Comparison of ENCODE assay signal across 7 cellular contexts in the genomic region with DNA sequence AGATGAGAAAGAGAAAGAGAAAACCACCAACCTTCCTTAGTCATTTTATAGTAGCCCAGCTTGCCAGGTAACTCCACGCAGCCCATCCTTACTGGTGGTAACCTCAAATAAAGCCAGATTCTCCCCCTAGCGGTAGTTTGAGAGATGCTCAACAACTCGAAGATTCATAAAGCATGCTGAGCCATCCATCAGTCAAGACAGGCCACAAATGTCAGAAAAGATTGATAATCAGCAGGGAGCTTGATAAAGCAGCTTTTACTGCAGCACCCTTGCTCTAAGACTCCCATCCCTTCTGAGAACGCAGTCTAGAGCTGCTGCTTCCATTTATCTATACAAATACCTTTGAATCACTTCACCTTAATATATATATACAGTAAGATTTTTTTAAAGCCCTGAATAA.
DNase-seq lines count a peak whose midpoint lies in the region; ATAC-seq and TF ChIP-seq lines count a peak whose summit lies in the region.

No MANE protein-coding gene starts in this region.

- H3K4me3 ChIP-seq in GM23338 (no peak overlapping the region), adipocyte (ENCODE audit: low read length) (no peak overlapping the region), right atrium auricular region (no peak overlapping the region)

- no peaks in the 10 kb centered on the region for H4K20me1 ChIP-seq in GM23338 (replicated peaks; ENCODE audit: insufficient read depth)

- no peak overlapping the region for H3K27ac Mint-ChIP-seq in GM23338
- no peak overlapping the region for H3K27ac Mint-ChIP-seq in stimulated activated naive B cell treated with anti-CD40 and anti-IgM and Interleukin-4, amounts not matched to agents 10 μg/mL and 1 μg/mL and 100 μg/mL, for 72 hours

- no peaks in the 10 kb centered on the region for H3K27me3 ChIP-seq in GM23338 (ENCODE audit: insufficient read depth)
- H3K27me3 ChIP-seq in adipocyte (replicated peaks; ENCODE audit: control insufficient read depth, insufficient read depth, low read length), result no peaks in the 10 kb centered on the region
- no peaks in the 10 kb centered on the region for H3K27me3 ChIP-seq in right atrium auricular region

- H3K9me3 Mint-ChIP-seq in GM23338, result no peaks in the 10 kb centered on the region
- H3K9me3 Mint-ChIP-seq in stimulated activated naive B cell treated with anti-CD40 and anti-IgM and Interleukin-4, amounts not matched to agents 10 μg/mL and 1 μg/mL and 100 μg/mL, for 72 hours, result no peaks in the 10 kb centered on the region

- H3K4me2 ChIP-seq in GM23338, result no peak overlapping the region

- no peaks in the 10 kb centered on the region for H3K9me3 ChIP-seq in adipocyte (ENCODE audit: control insufficient read depth, low read length)
- no peaks in the 10 kb centered on the region for H3K9me3 ChIP-seq in right atrium auricular region

- H2AFZ ChIP-seq in GM23338, result no peak overlapping the region

- no peaks in the 10 kb centered on the region for H3K79me2 ChIP-seq in GM23338 (replicated peaks; ENCODE audit: insufficient read depth)

- H3K27ac ChIP-seq in GM23338 (ENCODE audit: low read depth), result no peak overlapping the region
- H3K27ac ChIP-seq in right atrium auricular region, result no peak overlapping the region

- no peaks in the 10 kb centered on the region for H3K9me2 ChIP-seq in GM23338 (ENCODE audit: insufficient read depth)

- H3K36me3 ChIP-seq in GM23338 (ENCODE audit: insufficient read depth) (no peaks in the 10 kb centered on the region), adipocyte (ENCODE audit: control insufficient read depth, insufficient read depth, low read length, severe bottlenecking) (no peaks in the 10 kb centered on the region), right atrium auricular region (no peaks in the 10 kb centered on the region)

- TF ChIP-seq CTCF in GM23338 (conservative IDR thresholded peaks at IDR 0.05; ENCODE audit: low read depth in 2 of 2) (peak; percentile 75 to 78), right atrium auricular region (IDR thresholded peaks at IDR 0.05) (peak; percentile 72 to 75)

- no peaks in the 10 kb centered on the region for H3F3A ChIP-seq in GM23338 (replicated peaks; ENCODE audit: low read depth)

- H3K4me1 Mint-ChIP-seq in GM23338, result no peaks in the 10 kb centered on the region
- H3K4me1 Mint-ChIP-seq in stimulated activated naive B cell treated with anti-CD40 and anti-IgM and Interleukin-4, amounts not matched to agents 10 μg/mL and 1 μg/mL and 100 μg/mL, for 72 hours, result no peaks in the 10 kb centered on the region

- H3K9ac ChIP-seq in adipocyte (ENCODE audit: low read length), result no peak overlapping the region

- no peaks in the 10 kb centered on the region for H3K4me1 ChIP-seq in GM23338 (ENCODE audit: insufficient read depth)
- no peaks in the 10 kb centered on the region for H3K4me1 ChIP-seq in adipocyte (ENCODE audit: control insufficient read depth, insufficient read depth, low read length)
- H3K4me1 ChIP-seq in right atrium auricular region, result peaks cover 0 to 5% of the 10 kb centered on the region in 2 donors

- peak; percentile 91 for ATAC-seq in GM23338
- peak; percentile 70 to 83 for ATAC-seq in stimulated activated naive B cell treated with anti-CD40 and anti-IgM and Interleukin-4, amounts not matched to agents 10 μg/mL and 1 μg/mL and 100 μg/mL, for 72 hours (replicated peaks)

- DNase-seq in GM04504 (ENCODE audit: low read depth) (peak; percentile 35), GM23338 (ENCODE audit: low spot score) (peak; percentile 89), NCI-H146 treated with DMSO at 0.1 percent for 48 hours (lab: John Stamatoyannopoulos, UW; ENCODE audit: unreplicated experiment) (peak; percentile 44), adipocyte (ENCODE audit: low read depth) (peak; percentile 87), right atrium auricular region (ENCODE audit: low spot score) (no peak), NK-92 (lab: John Stamatoyannopoulos, UW; ENCODE audit: unreplicated experiment) (no peak)
- peak; percentile 2 for DNase-seq in stimulated activated naive B cell treated with anti-CD40 and anti-IgM and Interleukin-4, amounts not matched to agents 10 μg/mL and 1 μg/mL and 100 μg/mL, for 72 hours

- peaks cover 4% of the 10 kb centered on the region for H3K27me3 Mint-ChIP-seq in GM23338 (ENCODE audit: insufficient read depth, low read depth, poor library complexity)
- H3K27me3 Mint-ChIP-seq in stimulated activated naive B cell treated with anti-CD40 and anti-IgM and Interleukin-4, amounts not matched to agents 10 μg/mL and 1 μg/mL and 100 μg/mL, for 72 hours, result no peaks in the 10 kb centered on the region

- H3K36me3 Mint-ChIP-seq in GM23338 (ENCODE audit: low read depth), result no peaks in the 10 kb centered on the region
- no peaks in the 10 kb centered on the region for H3K36me3 Mint-ChIP-seq in stimulated activated naive B cell treated with anti-CD40 and anti-IgM and Interleukin-4, amounts not matched to agents 10 μg/mL and 1 μg/mL and 100 μg/mL, for 72 hours

- no peak overlapping the region for H3K4me3 Mint-ChIP-seq in GM23338
- no peak overlapping the region for H3K4me3 Mint-ChIP-seq in stimulated activated naive B cell treated with anti-CD40 and anti-IgM and Interleukin-4, amounts not matched to agents 10 μg/mL and 1 μg/mL and 100 μg/mL, for 72 hours

TF ChIP-seq in GM23338, 12 proteins besides CTCF, POLR2A, EP300 and RAD21 (continues in another document):
- TF ChIP-seq CREB1 (CRISPR knock-in tag; IDR thresholded peaks at IDR 0.05; ENCODE audit: low read depth) (no peak), EZH2phosphoT487 (IDR thresholded peaks at IDR 0.05; ENCODE audit: unreplicated experiment) (no peak), POLR2AphosphoS5 (IDR thresholded peaks at IDR 0.05; ENCODE audit: low read depth) (no peak), NANOG (IDR thresholded peaks at IDR 0.05; ENCODE audit: borderline replicate concordance) (no peak)
- TF ChIP-seq, protein P1, sequence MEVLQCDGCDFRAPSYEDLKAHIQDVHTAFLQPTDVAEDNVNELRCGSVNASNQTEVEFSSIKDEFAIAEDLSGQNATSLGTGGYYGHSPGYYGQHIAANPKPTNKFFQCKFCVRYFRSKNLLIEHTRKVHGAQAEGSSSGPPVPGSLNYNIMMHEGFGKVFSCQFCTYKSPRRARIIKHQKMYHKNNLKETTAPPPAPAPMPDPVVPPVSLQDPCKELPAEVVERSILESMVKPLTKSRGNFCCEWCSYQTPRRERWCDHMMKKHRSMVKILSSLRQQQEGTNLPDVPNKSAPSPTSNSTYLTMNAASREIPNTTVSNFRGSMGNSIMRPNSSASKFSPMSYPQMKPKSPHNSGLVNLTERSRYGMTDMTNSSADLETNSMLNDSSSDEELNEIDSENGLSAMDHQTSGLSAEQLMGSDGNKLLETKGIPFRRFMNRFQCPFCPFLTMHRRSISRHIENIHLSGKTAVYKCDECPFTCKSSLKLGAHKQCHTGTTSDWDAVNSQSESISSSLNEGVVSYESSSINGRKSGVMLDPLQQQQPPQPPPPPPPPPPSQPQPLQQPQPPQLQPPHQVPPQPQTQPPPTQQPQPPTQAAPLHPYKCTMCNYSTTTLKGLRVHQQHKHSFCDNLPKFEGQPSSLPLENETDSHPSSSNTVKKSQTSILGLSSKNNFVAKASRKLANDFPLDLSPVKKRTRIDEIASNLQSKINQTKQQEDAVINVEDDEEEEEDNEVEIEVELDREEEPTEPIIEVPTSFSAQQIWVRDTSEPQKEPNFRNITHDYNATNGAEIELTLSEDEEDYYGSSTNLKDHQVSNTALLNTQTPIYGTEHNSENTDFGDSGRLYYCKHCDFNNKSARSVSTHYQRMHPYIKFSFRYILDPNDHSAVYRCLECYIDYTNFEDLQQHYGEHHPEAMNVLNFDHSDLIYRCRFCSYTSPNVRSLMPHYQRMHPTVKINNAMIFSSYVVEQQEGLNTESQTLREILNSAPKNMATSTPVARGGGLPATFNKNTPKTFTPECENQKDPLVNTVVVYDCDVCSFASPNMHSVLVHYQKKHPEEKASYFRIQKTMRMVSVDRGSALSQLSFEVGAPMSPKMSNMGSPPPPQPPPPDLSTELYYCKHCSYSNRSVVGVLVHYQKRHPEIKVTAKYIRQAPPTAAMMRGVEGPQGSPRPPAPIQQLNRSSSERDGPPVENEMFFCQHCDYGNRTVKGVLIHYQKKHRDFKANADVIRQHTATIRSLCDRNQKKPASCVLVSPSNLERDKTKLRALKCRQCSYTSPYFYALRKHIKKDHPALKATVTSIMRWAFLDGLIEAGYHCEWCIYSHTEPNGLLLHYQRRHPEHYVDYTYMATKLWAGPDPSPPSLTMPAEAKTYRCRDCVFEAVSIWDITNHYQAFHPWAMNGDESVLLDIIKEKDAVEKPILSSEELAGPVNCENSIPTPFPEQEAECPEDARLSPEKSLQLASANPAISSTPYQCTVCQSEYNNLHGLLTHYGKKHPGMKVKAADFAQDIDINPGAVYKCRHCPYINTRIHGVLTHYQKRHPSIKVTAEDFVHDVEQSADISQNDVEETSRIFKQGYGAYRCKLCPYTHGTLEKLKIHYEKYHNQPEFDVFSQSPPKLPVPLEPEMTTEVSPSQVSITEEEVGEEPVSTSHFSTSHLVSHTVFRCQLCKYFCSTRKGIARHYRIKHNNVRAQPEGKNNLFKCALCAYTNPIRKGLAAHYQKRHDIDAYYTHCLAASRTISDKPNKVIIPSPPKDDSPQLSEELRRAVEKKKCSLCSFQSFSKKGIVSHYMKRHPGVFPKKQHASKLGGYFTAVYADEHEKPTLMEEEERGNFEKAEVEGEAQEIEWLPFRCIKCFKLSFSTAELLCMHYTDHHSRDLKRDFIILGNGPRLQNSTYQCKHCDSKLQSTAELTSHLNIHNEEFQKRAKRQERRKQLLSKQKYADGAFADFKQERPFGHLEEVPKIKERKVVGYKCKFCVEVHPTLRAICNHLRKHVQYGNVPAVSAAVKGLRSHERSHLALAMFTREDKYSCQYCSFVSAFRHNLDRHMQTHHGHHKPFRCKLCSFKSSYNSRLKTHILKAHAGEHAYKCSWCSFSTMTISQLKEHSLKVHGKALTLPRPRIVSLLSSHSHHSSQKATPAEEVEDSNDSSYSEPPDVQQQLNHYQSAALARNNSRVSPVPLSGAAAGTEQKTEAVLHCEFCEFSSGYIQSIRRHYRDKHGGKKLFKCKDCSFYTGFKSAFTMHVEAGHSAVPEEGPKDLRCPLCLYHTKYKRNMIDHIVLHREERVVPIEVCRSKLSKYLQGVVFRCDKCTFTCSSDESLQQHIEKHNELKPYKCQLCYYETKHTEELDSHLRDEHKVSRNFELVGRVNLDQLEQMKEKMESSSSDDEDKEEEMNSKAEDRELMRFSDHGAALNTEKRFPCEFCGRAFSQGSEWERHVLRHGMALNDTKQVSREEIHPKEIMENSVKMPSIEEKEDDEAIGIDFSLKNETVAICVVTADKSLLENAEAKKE (CRISPR knock-in tag; IDR thresholded peaks at IDR 0.05), result no peak
- TF ChIP-seq, protein P2, sequence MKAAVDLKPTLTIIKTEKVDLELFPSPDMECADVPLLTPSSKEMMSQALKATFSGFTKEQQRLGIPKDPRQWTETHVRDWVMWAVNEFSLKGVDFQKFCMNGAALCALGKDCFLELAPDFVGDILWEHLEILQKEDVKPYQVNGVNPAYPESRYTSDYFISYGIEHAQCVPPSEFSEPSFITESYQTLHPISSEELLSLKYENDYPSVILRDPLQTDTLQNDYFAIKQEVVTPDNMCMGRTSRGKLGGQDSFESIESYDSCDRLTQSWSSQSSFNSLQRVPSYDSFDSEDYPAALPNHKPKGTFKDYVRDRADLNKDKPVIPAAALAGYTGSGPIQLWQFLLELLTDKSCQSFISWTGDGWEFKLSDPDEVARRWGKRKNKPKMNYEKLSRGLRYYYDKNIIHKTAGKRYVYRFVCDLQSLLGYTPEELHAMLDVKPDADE (IDR thresholded peaks at IDR 0.05), result no peak

Comparison
In these comparisons a context has a peak if more than half of its experiments do, and no peak if none do; other contexts are left out.
1. DNase-seq: peak in GM04504 (single experiment), GM23338 (single experiment), NCI-H146 treated with DMSO at 0.1 percent for 48 hours (single experiment), adipocyte (single experiment) and stimulated activated naive B cell treated with anti-CD40 and anti-IgM and Interleukin-4, amounts not matched to agents 10 μg/mL and 1 μg/mL and 100 μg/mL, for 72 hours (single experiment); none in right atrium auricular region (single experiment) and NK-92 (single experiment).